ENCODE assay signal across 1 cellular context in genomic region chr18:11990541-11990940, GRCh38.
TF ChIP-seq lines count a peak whose summit lies in the region.

No MANE protein-coding gene starts in this region.

TF ChIP-seq in HepG2, 621 proteins besides CTCF, POLR2A, EP300 and RAD21:
- TF ChIP-seq, protein P1, sequence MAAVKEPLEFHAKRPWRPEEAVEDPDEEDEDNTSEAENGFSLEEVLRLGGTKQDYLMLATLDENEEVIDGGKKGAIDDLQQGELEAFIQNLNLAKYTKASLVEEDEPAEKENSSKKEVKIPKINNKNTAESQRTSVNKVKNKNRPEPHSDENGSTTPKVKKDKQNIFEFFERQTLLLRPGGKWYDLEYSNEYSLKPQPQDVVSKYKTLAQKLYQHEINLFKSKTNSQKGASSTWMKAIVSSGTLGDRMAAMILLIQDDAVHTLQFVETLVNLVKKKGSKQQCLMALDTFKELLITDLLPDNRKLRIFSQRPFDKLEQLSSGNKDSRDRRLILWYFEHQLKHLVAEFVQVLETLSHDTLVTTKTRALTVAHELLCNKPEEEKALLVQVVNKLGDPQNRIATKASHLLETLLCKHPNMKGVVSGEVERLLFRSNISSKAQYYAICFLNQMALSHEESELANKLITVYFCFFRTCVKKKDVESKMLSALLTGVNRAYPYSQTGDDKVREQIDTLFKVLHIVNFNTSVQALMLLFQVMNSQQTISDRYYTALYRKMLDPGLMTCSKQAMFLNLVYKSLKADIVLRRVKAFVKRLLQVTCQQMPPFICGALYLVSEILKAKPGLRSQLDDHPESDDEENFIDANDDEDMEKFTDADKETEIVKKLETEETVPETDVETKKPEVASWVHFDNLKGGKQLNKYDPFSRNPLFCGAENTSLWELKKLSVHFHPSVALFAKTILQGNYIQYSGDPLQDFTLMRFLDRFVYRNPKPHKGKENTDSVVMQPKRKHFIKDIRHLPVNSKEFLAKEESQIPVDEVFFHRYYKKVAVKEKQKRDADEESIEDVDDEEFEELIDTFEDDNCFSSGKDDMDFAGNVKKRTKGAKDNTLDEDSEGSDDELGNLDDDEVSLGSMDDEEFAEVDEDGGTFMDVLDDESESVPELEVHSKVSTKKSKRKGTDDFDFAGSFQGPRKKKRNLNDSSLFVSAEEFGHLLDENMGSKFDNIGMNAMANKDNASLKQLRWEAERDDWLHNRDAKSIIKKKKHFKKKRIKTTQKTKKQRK (IDR thresholded peaks at IDR 0.05; ENCODE audit: low read length): no peak
- TF ChIP-seq ZNF772 (CRISPR knock-in tag; IDR thresholded peaks at IDR 0.05): no peak
- no peak for TF ChIP-seq DPF2 (CRISPR knock-in tag; IDR thresholded peaks at IDR 0.05; ENCODE audit: borderline replicate concordance, low read depth)
- TF ChIP-seq MAFG (CRISPR knock-in tag; IDR thresholded peaks at IDR 0.05): no peak
- TF ChIP-seq, protein P2, sequence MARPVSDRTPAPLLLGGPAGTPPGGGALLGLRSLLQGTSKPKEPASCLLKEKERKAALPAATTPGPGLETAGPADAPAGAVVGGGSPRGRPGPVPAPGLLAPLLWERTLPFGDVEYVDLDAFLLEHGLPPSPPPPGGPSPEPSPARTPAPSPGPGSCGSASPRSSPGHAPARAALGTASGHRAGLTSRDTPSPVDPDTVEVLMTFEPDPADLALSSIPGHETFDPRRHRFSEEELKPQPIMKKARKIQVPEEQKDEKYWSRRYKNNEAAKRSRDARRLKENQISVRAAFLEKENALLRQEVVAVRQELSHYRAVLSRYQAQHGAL (CRISPR knock-in tag; IDR thresholded peaks at IDR 0.05; ENCODE audit: not compliant biosample characterization): no peak
- TF ChIP-seq THRA (CRISPR knock-in tag; IDR thresholded peaks at IDR 0.05; ENCODE audit: borderline replicate concordance): no peak
- no peak for TF ChIP-seq ZNF138 (CRISPR knock-in tag; IDR thresholded peaks at IDR 0.05; ENCODE audit: low read depth)
- TF ChIP-seq ZNF235 (CRISPR knock-in tag; IDR thresholded peaks at IDR 0.05; ENCODE audit: borderline replicate concordance): no peak
- no peak for TF ChIP-seq ZNF615 (CRISPR knock-in tag; IDR thresholded peaks at IDR 0.05; ENCODE audit: borderline replicate concordance)
